In the genomic region with DNA sequence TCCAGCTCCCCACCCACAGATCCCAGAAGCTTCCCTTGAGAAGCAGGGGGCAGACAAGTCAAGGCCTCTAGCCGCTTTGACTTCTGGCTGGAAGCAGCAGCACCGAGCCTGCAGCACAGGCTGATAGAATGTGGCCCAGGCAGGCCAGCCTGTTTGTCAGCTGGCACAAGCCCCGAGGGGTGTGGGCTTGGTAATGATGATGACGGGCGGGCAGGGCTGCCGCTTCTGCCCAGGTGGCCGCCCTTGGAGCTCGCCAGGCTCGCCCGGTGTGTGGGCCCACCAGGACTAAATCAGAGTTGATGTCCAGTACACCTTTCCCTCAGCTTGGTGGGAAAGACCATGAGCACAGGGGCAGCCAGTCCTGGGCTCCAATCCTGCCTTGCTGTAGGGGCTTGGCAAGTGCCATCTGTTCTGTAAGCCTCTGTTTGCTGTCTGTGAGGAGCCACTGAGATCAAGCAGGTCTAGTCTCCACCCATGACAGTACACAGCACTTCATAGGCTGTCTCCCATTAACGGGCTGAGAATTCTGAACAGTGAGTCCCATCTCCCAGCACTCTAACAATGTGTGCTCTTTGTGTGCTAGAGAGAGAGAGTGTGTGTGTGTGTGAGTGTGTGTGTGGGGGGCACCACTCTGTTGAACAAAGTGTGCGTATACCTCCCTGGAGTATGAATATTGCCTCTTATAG, we compare ENCODE assay signal across 12 cellular contexts. TPM values are rescaled to one million over a fixed set of nuclear protein-coding genes. Genes with fewer than 3 reads are reported as not detected.
A peak's percentile ranks its signal among the peaks of the same experiment; 100 is the strongest.
DNase-seq lines count a peak whose midpoint lies in the region; ATAC-seq and TF ChIP-seq lines count a peak whose summit lies in the region.
"Had no signal": no experiment of that assay in that cellular context is flagged by ENCODE, and none has a peak within 500 bp of the region (broad histone marks: within the 10 kb centered on the region; RNA-seq: fewer than 3 reads in every experiment).

No MANE protein-coding gene starts in this region.

- WGBS in aorta, 2 donors = 40 to 42% methylated on average over 12 of the region's 12 CpGs

- H3K27me3 ChIP-seq in cardiac muscle cell = no peaks in the 10 kb centered on the region
- no peaks in the 10 kb centered on the region for H3K27me3 ChIP-seq in aorta (ENCODE audit: control insufficient read depth in 1 of 2, insufficient read depth in 2 of 2, low read length in 1 of 2)
- H3K27me3 ChIP-seq: BLaER1 treated with 17β-estradiol and CSF1 and Interleukin-3, amounts not matched to agents 10 nM and 100 nM had no signal

- H3K27me3 Mint-ChIP-seq in effector memory CD8-positive, alpha-beta T cell = no peaks in the 10 kb centered on the region
- no peaks in the 10 kb centered on the region for H3K27me3 Mint-ChIP-seq in activated CD8-positive, alpha-beta T cell treated with anti-CD3 and anti-CD28 coated beads, Interleukin-2, amount 10 ng/mL, durations not matched to agents 7 days and 5 days (ENCODE audit: low read depth)

- ATAC-seq in Right ventricle myocardium inferior (no peak), aorta (ENCODE audit: low FRiP score) (no peak)
- no peak for ATAC-seq in effector memory CD8-positive, alpha-beta T cell (replicated peaks)
- no peak for ATAC-seq in activated CD8-positive, alpha-beta T cell treated with anti-CD3 and anti-CD28 coated beads, Interleukin-2, amount 10 ng/mL, durations not matched to agents 7 days and 5 days

- H3K4me3 Mint-ChIP-seq in effector memory CD8-positive, alpha-beta T cell = no peak overlapping the region
- H3K4me3 Mint-ChIP-seq in activated CD8-positive, alpha-beta T cell treated with anti-CD3 and anti-CD28 coated beads, Interleukin-2, amount 10 ng/mL, durations not matched to agents 7 days and 5 days = no peak overlapping the region
- H3K4me3 Mint-ChIP-seq: neural crest cell had no signal

- POLR2A ChIA-PET in activated CD8-positive, alpha-beta T cell treated with anti-CD3 and anti-CD28 coated beads, Interleukin-2, amount 10 ng/mL, durations not matched to agents 7 days and 5 days (lab: Charles Lee) = interaction anchor here (1.4 kb wide), 1 partner anchor 11 kb away, joined by 3 read pairs; no protein-coding TSS in a partner anchor

- no peaks in the 10 kb centered on the region for H3K9me3 ChIP-seq in cardiac muscle cell (ENCODE audit: low read depth)
- H3K9me3 ChIP-seq in aorta (ENCODE audit: control insufficient read depth, low read length) = no peaks in the 10 kb centered on the region
- H3K9me3 ChIP-seq: BLaER1 treated with 17β-estradiol and CSF1 and Interleukin-3, amounts not matched to agents 10 nM and 100 nM had no signal

- H3K27ac ChIP-seq in cardiac muscle cell (peak overlapping the region; percentile 62), cingulate gyrus (ENCODE audit: low read depth, low read length) (peak overlapping the region; percentile 31), aorta (ENCODE audit: low read depth in 1 of 2, low read length in 2 of 2) (peak overlapping the region; percentile 38 to 95)
- H3K27ac ChIP-seq: BLaER1 treated with 17β-estradiol and CSF1 and Interleukin-3, amounts not matched to agents 10 nM and 100 nM; PC-9 had no signal

- TF ChIP-seq CTCF in cardiac muscle cell (IDR thresholded peaks at IDR 0.05; ENCODE audit: low read depth, low read length) = no peak

- CTCF ChIA-PET in activated CD8-positive, alpha-beta T cell treated with anti-CD3 and anti-CD28 coated beads, Interleukin-2, amount 10 ng/mL, durations not matched to agents 7 days and 5 days (lab: Charles Lee) = interaction anchor here (1.0 to 1.3 kb wide), 2 partner anchors 50 to 100 kb away, joined by 3 to 4 read pairs; no protein-coding TSS in a partner anchor

- no peak overlapping the region for H3K27ac Mint-ChIP-seq in effector memory CD8-positive, alpha-beta T cell
- H3K27ac Mint-ChIP-seq in activated CD8-positive, alpha-beta T cell treated with anti-CD3 and anti-CD28 coated beads, Interleukin-2, amount 10 ng/mL, durations not matched to agents 7 days and 5 days = no peak overlapping the region

- intact Hi-C loops in Right ventricle myocardium inferior (cut with DNase I) (no loop called here), aorta (cut with DNase I) (no loop called here)

- H3K4me3 ChIP-seq in cardiac muscle cell (no peak overlapping the region), aorta (ENCODE audit: low read length in 2 of 2) (no peak overlapping the region)
- H3K4me3 ChIP-seq: BLaER1 treated with 17β-estradiol and CSF1 and Interleukin-3, amounts not matched to agents 10 nM and 100 nM; PC-9 had no signal

- H3K36me3 ChIP-seq in cardiac muscle cell = no peaks in the 10 kb centered on the region
- peaks cover 0 to 3% of the 10 kb centered on the region in 2 donors for H3K36me3 ChIP-seq in aorta (ENCODE audit: control insufficient read depth in 1 of 2, insufficient read depth in 2 of 2, low read length in 1 of 2)

- peaks cover 13 to 23% of the 10 kb centered on the region in 2 donors for H3K4me1 Mint-ChIP-seq in effector memory CD8-positive, alpha-beta T cell (ENCODE audit: low read depth in 2 of 2)
- H3K4me1 Mint-ChIP-seq in activated CD8-positive, alpha-beta T cell treated with anti-CD3 and anti-CD28 coated beads, Interleukin-2, amount 10 ng/mL, durations not matched to agents 7 days and 5 days (ENCODE audit: low read depth) = peaks cover 37% of the 10 kb centered on the region

- peaks cover 22% of the 10 kb centered on the region for H3K4me1 ChIP-seq in cardiac muscle cell (ENCODE audit: low read depth)
- H3K4me1 ChIP-seq in aorta (ENCODE audit: control insufficient read depth in 1 of 2, insufficient read depth in 2 of 2, low read length in 2 of 2) = peaks cover 10 to 11% of the 10 kb centered on the region in 2 donors

- H3K36me3 Mint-ChIP-seq in effector memory CD8-positive, alpha-beta T cell (ENCODE audit: insufficient read depth) = peaks cover 3% of the 10 kb centered on the region
- H3K36me3 Mint-ChIP-seq in activated CD8-positive, alpha-beta T cell treated with anti-CD3 and anti-CD28 coated beads, Interleukin-2, amount 10 ng/mL, durations not matched to agents 7 days and 5 days (ENCODE audit: low read depth) = peaks cover 18% of the 10 kb centered on the region

- H3K9me3 Mint-ChIP-seq in effector memory CD8-positive, alpha-beta T cell = no peaks in the 10 kb centered on the region
- no peaks in the 10 kb centered on the region for H3K9me3 Mint-ChIP-seq in activated CD8-positive, alpha-beta T cell treated with anti-CD3 and anti-CD28 coated beads, Interleukin-2, amount 10 ng/mL, durations not matched to agents 7 days and 5 days (ENCODE audit: insufficient read depth)
- H3K9me3 Mint-ChIP-seq: neural crest cell had no signal

- DNase-seq in cardiac muscle cell (ENCODE audit: low read depth in 1 of 2, low spot score in 1 of 2) (no peak), Right ventricle myocardium inferior (ENCODE audit: missing footprints) (no peak), mucosa of gallbladder (ENCODE audit: low spot score) (peak; percentile 68), aorta (no peak)
- DNase-seq in effector memory CD8-positive, alpha-beta T cell = no peak
- DNase-seq in stimulated activated CD4-positive, alpha-beta T cell treated with anti-CD3 and anti-CD28 coated beads, Interleukin-4, amount 100 ng/mL, for 24 hours = no peak
- DNase-seq in activated CD8-positive, alpha-beta T cell treated with anti-CD3 and anti-CD28 coated beads, Interleukin-2, amount 10 ng/mL, durations not matched to agents 7 days and 5 days = no peak
- DNase-seq: NCI-H1105, PC-9 had no signal

RNA-seq across cellular contexts. Expression of a gene that starts 26.8 kb away (rescaled TPM):
- total RNA-seq in cardiac muscle cell (123 and 178 TPM in 2 replicates), Right ventricle myocardium inferior (42.0 TPM), mucosa of gallbladder (158 TPM), aorta (100 to 1,000 TPM; 315 to 605 TPM)
- polyA plus RNA-seq in cardiac muscle cell (153 and 191 TPM in 2 replicates), aorta (100 to 1,000 TPM in 1 of 2 donors, 10 to 100 TPM in 1; 87.7 to 245 TPM)
- 10 to 100 TPM; 34.9 to 37.5 TPM for total RNA-seq in activated CD8-positive, alpha-beta T cell treated with anti-CD3 and anti-CD28 coated beads, Interleukin-2, amount 10 ng/mL, durations not matched to agents 7 days and 5 days
